In genomic region chr20:63835031-63835858, GRCh38 we compare ENCODE assay signal across 8 cellular contexts. TPM values are rescaled to one million over a fixed set of nuclear protein-coding genes. Genes with fewer than 3 reads are reported as not detected.
A peak's percentile ranks its signal among the peaks of the same experiment; 100 is the strongest.
DNase-seq lines count a peak whose midpoint lies in the region; ATAC-seq and TF ChIP-seq lines count a peak whose summit lies in the region.

No MANE protein-coding gene starts in this region.

- intact Hi-C loops in CD14-positive monocyte (cut with micrococcal nuclease) = no loop called here

- peaks cover 3% of the 10 kb centered on the region for H3K4me1 ChIP-seq in RWPE2 (ENCODE audit: insufficient read depth, poor library complexity, severe bottlenecking)
- H3K4me1 ChIP-seq in mesendoderm (ENCODE audit: control insufficient read depth, low read depth, low read length) = peaks cover 5% of the 10 kb centered on the region

- no peaks in the 10 kb centered on the region for H3K79me2 ChIP-seq in mesendoderm (ENCODE audit: control insufficient read depth, insufficient read depth, low read length)

- H3K27me3 ChIP-seq in RWPE2 (ENCODE audit: insufficient read depth, poor library complexity, severe bottlenecking) = peaks cover 18% of the 10 kb centered on the region
- H3K27me3 ChIP-seq in mesendoderm (ENCODE audit: insufficient read depth, low read length, poor library complexity) = no peaks in the 10 kb centered on the region

- H2BK120ac ChIP-seq in mesendoderm (ENCODE audit: low read depth, low read length) = no peak overlapping the region

- peak overlapping the region; percentile 17 for H3K56ac ChIP-seq in mesendoderm (ENCODE audit: low read length)

- no peak overlapping the region for H4K5ac ChIP-seq in mesendoderm (ENCODE audit: low read length)

- peak; percentile 95 for DNase-seq in ACHN
- peak; percentile 90 for DNase-seq in HS-27A (ENCODE audit: low read depth)
- DNase-seq in RWPE2 (ENCODE audit: low spot score) = peak; percentile 98
- DNase-seq in epithelial cell of esophagus (ENCODE audit: low read depth) = peak; percentile 90
- peak; percentile 99 for DNase-seq in mesendoderm
- no peak for DNase-seq in CD14-positive monocyte (ENCODE audit: low spot score)

- no peak overlapping the region for H2AK5ac ChIP-seq in mesendoderm (ENCODE audit: low read length)

- ATAC-seq in RWPE2 (ENCODE audit: low read depth) (peak; percentile 87), HG02938 (IDR thresholded peaks at IDR 0.05; ENCODE audit: unreplicated experiment) (no peak)
- ATAC-seq in stimulated activated memory B cell treated with anti-CD40 and anti-IgM and Interleukin-4, amounts not matched to agents 10 μg/mL and 1 μg/mL and 100 μg/mL, for 72 hours = no peak

- no peak overlapping the region for H4K8ac ChIP-seq in mesendoderm (ENCODE audit: low read depth, low read length)

- no CpG with 5 or more reads among the region's 21 CpGs for WGBS in mesendoderm (ENCODE audit: extremely low coverage, insufficient coverage, low lambda C conversion rate)

- H3K23ac ChIP-seq in mesendoderm (ENCODE audit: low read length) = no peak overlapping the region

- no peaks in the 10 kb centered on the region for H3K36me3 ChIP-seq in RWPE2 (ENCODE audit: low read depth)
- H3K36me3 ChIP-seq in mesendoderm (ENCODE audit: control insufficient read depth, insufficient read depth, low read length) = no peaks in the 10 kb centered on the region

- no peak for TF ChIP-seq CTCF in RWPE2 (IDR thresholded peaks at IDR 0.05; ENCODE audit: poor library complexity, severe bottlenecking)
- no peak for TF ChIP-seq CTCF in epithelial cell of esophagus (IDR thresholded peaks at IDR 0.05; ENCODE audit: insufficient read depth, low read depth, low read length, missing control alignments)
- TF ChIP-seq CTCF in CD14-positive monocyte (IDR thresholded peaks at IDR 0.05) = no peak

- no peak overlapping the region for H2BK5ac ChIP-seq in mesendoderm (ENCODE audit: low read length)

- no peaks in the 10 kb centered on the region for H3K36me3 Mint-ChIP-seq in CD14-positive monocyte
- H3K36me3 Mint-ChIP-seq in stimulated activated memory B cell treated with anti-CD40 and anti-IgM and Interleukin-4, amounts not matched to agents 10 μg/mL and 1 μg/mL and 100 μg/mL, for 72 hours = no peaks in the 10 kb centered on the region

- no peak overlapping the region for H2BK15ac ChIP-seq in mesendoderm (replicated peaks; ENCODE audit: low read depth)

- H3K4me3 ChIP-seq in RWPE2 (ENCODE audit: severe bottlenecking) = no peak overlapping the region
- H3K4me3 ChIP-seq in epithelial cell of esophagus (ENCODE audit: low read length) = no peak overlapping the region
- H3K4me3 ChIP-seq in mesendoderm (ENCODE audit: low read length) = no peak overlapping the region

- H3K9me3 Mint-ChIP-seq in CD14-positive monocyte = peaks cover 0 to 2% (median 0%) of the 10 kb centered on the region in 7 donors
- no peaks in the 10 kb centered on the region for H3K9me3 Mint-ChIP-seq in stimulated activated memory B cell treated with anti-CD40 and anti-IgM and Interleukin-4, amounts not matched to agents 10 μg/mL and 1 μg/mL and 100 μg/mL, for 72 hours

- peak overlapping the region in 1 of 2 donors; percentile 7 for H3K4me3 Mint-ChIP-seq in CD14-positive monocyte
- H3K4me3 Mint-ChIP-seq in stimulated activated memory B cell treated with anti-CD40 and anti-IgM and Interleukin-4, amounts not matched to agents 10 μg/mL and 1 μg/mL and 100 μg/mL, for 72 hours = no peak overlapping the region

- H3K9ac ChIP-seq in mesendoderm (ENCODE audit: low read length) = peak overlapping the region; percentile 23

- H3K27ac ChIP-seq in RWPE2 (ENCODE audit: poor library complexity, severe bottlenecking) = no peak overlapping the region
- no peak overlapping the region for H3K27ac ChIP-seq in mesendoderm (ENCODE audit: low read depth, low read length)

- H3K27me3 Mint-ChIP-seq in CD14-positive monocyte (ENCODE audit: low read depth in 3 of 3) = peaks cover 22 to 37% (median 30%) of the 10 kb centered on the region in 3 donors
- peaks cover 64% of the 10 kb centered on the region for H3K27me3 Mint-ChIP-seq in stimulated activated memory B cell treated with anti-CD40 and anti-IgM and Interleukin-4, amounts not matched to agents 10 μg/mL and 1 μg/mL and 100 μg/mL, for 72 hours

- no peak overlapping the region for H3K27ac Mint-ChIP-seq in CD14-positive monocyte
- no peak overlapping the region for H3K27ac Mint-ChIP-seq in stimulated activated memory B cell treated with anti-CD40 and anti-IgM and Interleukin-4, amounts not matched to agents 10 μg/mL and 1 μg/mL and 100 μg/mL, for 72 hours

- no peaks in the 10 kb centered on the region for H3K79me1 ChIP-seq in mesendoderm (ENCODE audit: low read length)

- peaks cover 4% of the 10 kb centered on the region for H3K4me1 Mint-ChIP-seq in CD14-positive monocyte
- H3K4me1 Mint-ChIP-seq in stimulated activated memory B cell treated with anti-CD40 and anti-IgM and Interleukin-4, amounts not matched to agents 10 μg/mL and 1 μg/mL and 100 μg/mL, for 72 hours = peaks cover 14% of the 10 kb centered on the region

- peak overlapping the region; percentile 4 for H3K4me2 ChIP-seq in mesendoderm (ENCODE audit: low read length)

- in situ Hi-C loops in ACHN (cut with HindIII; ENCODE audit: low pct_ligation_motif_present, low pct_unique_long_range_greater_than_20kb, low sequenced_read_pairs) = no loop called here

- no peaks in the 10 kb centered on the region for H3K9me3 ChIP-seq in RWPE2 (ENCODE audit: severe bottlenecking)

- no peak overlapping the region for H3K18ac ChIP-seq in mesendoderm (ENCODE audit: low read length)

- no peak overlapping the region for H3K4ac ChIP-seq in mesendoderm (ENCODE audit: low read depth, low read length)

RNA-seq across cellular contexts. Expression of gene ZBTB46, which starts 4.2 kb away (rescaled TPM):
- 4.2 TPM for polyA plus RNA-seq in mesendoderm (2013, experiment 1 of 2)
- 4.3 TPM for polyA plus RNA-seq in mesendoderm (2013, experiment 2 of 2)
- polyA plus RNA-seq in CD14-positive monocyte = under 1 TPM; 0.07 to 0.37 TPM

RNA-seq across cellular contexts. Expression of gene ABHD16B, which starts 26.1 kb away (rescaled TPM):
- not detected for polyA plus RNA-seq in mesendoderm (2013, experiment 1 of 2)
- polyA plus RNA-seq in mesendoderm (2013, experiment 2 of 2) = not detected
- not detected for polyA plus RNA-seq in CD14-positive monocyte

RNA-seq across cellular contexts. Expression of gene TPD52L2, which starts 29.8 kb away (rescaled TPM):
- polyA plus RNA-seq in mesendoderm (2013, experiment 1 of 2) = 68.0 TPM
- polyA plus RNA-seq in mesendoderm (2013, experiment 2 of 2) = 67.4 TPM
- polyA plus RNA-seq in CD14-positive monocyte = 100 to 1,000 TPM; 144 to 167 TPM

RNA-seq across cellular contexts. Expression of gene DNAJC5, which starts 59.7 kb away (rescaled TPM):
- polyA plus RNA-seq in mesendoderm (2013, experiment 1 of 2) = 17.5 TPM
- polyA plus RNA-seq in mesendoderm (2013, experiment 2 of 2) = 17.4 TPM
- polyA plus RNA-seq in CD14-positive monocyte = 1 to 10 TPM; 5.9 to 7.4 TPM
